Comparison of ENCODE assay signal across 8 cellular contexts in genomic region chr1:89633745-89634625, GRCh38. TPM values are rescaled to one million over a fixed set of nuclear protein-coding genes. Genes with fewer than 3 reads are reported as not detected.
DNase-seq lines count a peak whose midpoint lies in the region; ATAC-seq, FAIRE-seq and TF ChIP-seq lines count a peak whose summit lies in the region.

No MANE protein-coding gene starts in this region.

- 8 to 10% methylated on average over 33 of the region's 33 CpGs for whole genome bisulfite sequencing in heart right ventricle, 2 donors
- WGBS in psoas muscle, 3 donors = 22 to 27% (median 23%) methylated on average over 33 of the region's 33 CpGs

- H3K27me3 ChIP-seq in heart right ventricle (no peaks in the 10 kb centered on the region), psoas muscle (ENCODE audit: insufficient read depth in 3 of 3, low read length in 2 of 3) (peaks cover 0 to 7% (median 0%) of the 10 kb centered on the region in 3 donors)

- H3K4me3 ChIP-seq in heart right ventricle (peak overlapping the region; percentile 57 to 99 (median 96)), psoas muscle (peak overlapping the region; percentile 81)

- intact Hi-C loops in heart right ventricle (cut with DNase I) (loop anchor here (1.0 to 10.0 kb wide), 7 partner anchors 58 to 361 kb away; partner anchors contain the start of gene ZNF326 (in 2 of the 10)), psoas muscle (cut with DNase I) (loop anchor here (1.0 to 2.0 kb wide), 2 partner anchors 128 to 129 kb away; no protein-coding TSS in a partner anchor)

- peaks cover 75% of the 10 kb centered on the region for H3K4me1 Mint-ChIP-seq in activated naive CD4-positive, alpha-beta T cell treated with anti-CD3 and anti-CD28 coated beads, Interleukin-2, amount 10 ng/mL, durations not matched to agents 7 days and 5 days

- no peak for TF ChIP-seq CTCF in 22Rv1 (IDR thresholded peaks at IDR 0.05)
- TF ChIP-seq CTCF in heart right ventricle (IDR thresholded peaks at IDR 0.05) = no peak
- TF ChIP-seq CTCF in psoas muscle (IDR thresholded peaks at IDR 0.05) = no peak

- TF ChIP-seq POLR2A in GM12892 (IDR thresholded peaks at IDR 0.05; ENCODE audit: low read depth, low read length) = no peak

- H3K4me3 Mint-ChIP-seq in activated naive CD4-positive, alpha-beta T cell treated with anti-CD3 and anti-CD28 coated beads, Interleukin-2, amount 10 ng/mL, durations not matched to agents 7 days and 5 days = peak overlapping the region; percentile 91

- FAIRE-seq in GM12892 (lab: Jason Lieb, UNC) = peak; percentile 60

- H3K9me3 Mint-ChIP-seq in activated naive CD4-positive, alpha-beta T cell treated with anti-CD3 and anti-CD28 coated beads, Interleukin-2, amount 10 ng/mL, durations not matched to agents 7 days and 5 days = no peaks in the 10 kb centered on the region

- no peaks in the 10 kb centered on the region for H3K9me3 ChIP-seq in heart right ventricle
- no peaks in the 10 kb centered on the region for H3K9me3 ChIP-seq in psoas muscle

- ATAC-seq in heart right ventricle (peak in 6 of 8 donors; percentile 4 to 23 (median 6)), psoas muscle (no peak), HG02973 (IDR thresholded peaks at IDR 0.05; ENCODE audit: unreplicated experiment) (no peak), HG02763 (IDR thresholded peaks at IDR 0.05; ENCODE audit: unreplicated experiment) (no peak)

- H3K27ac ChIP-seq in 22Rv1 (peak overlapping the region; percentile 40), heart right ventricle (peak overlapping the region; percentile 93 to 99 (median 98)), psoas muscle (peak overlapping the region; percentile 73)

- H3K4me1 ChIP-seq in heart right ventricle (peaks cover 10 to 84% (median 50%) of the 10 kb centered on the region in 9 donors), psoas muscle (no peaks in the 10 kb centered on the region)

- H3K36me3 ChIP-seq in heart right ventricle = no peaks in the 10 kb centered on the region
- H3K36me3 ChIP-seq in psoas muscle (ENCODE audit: insufficient read depth in 1 of 2, low read depth in 1 of 2) = no peaks in the 10 kb centered on the region

- H3K27ac Mint-ChIP-seq in activated naive CD4-positive, alpha-beta T cell treated with anti-CD3 and anti-CD28 coated beads, Interleukin-2, amount 10 ng/mL, durations not matched to agents 7 days and 5 days = peak overlapping the region; percentile 93

- peaks cover 53% of the 10 kb centered on the region for H3K36me3 Mint-ChIP-seq in activated naive CD4-positive, alpha-beta T cell treated with anti-CD3 and anti-CD28 coated beads, Interleukin-2, amount 10 ng/mL, durations not matched to agents 7 days and 5 days

- DNase-seq in GM12892 (ENCODE audit: insufficient read length) = no peak
- peak; percentile 16 for DNase-seq in MV-4-11 (lab: John Stamatoyannopoulos, UW)
- peak; percentile 38 for DNase-seq in activated naive CD4-positive, alpha-beta T cell treated with anti-CD3 and anti-CD28 coated beads, Interleukin-2, amount 10 ng/mL, durations not matched to agents 7 days and 5 days
- DNase-seq in heart right ventricle = peak in 1 of 2 donors; percentile 27
- no peak for DNase-seq in psoas muscle

- CTCF ChIA-PET in activated naive CD4-positive, alpha-beta T cell treated with anti-CD3 and anti-CD28 coated beads, Interleukin-2, amount 10 ng/mL, durations not matched to agents 7 days and 5 days (lab: Charles Lee) = interaction anchor here (0.8 to 13.4 kb wide), 6 partner anchors 22 to 125 kb away, joined by 3 to 203 read pairs (median 6); no protein-coding TSS in a partner anchor

- H3K27me3 Mint-ChIP-seq in activated naive CD4-positive, alpha-beta T cell treated with anti-CD3 and anti-CD28 coated beads, Interleukin-2, amount 10 ng/mL, durations not matched to agents 7 days and 5 days = peaks cover 4% of the 10 kb centered on the region

RNA-seq across cellular contexts. Expression of gene LRRC8C, which starts 1.1 kb away (rescaled TPM):
- polyA plus RNA-seq in GM12892 (2012; ENCODE audit: missing spikeins) = 1.3 TPM
- total RNA-seq in heart right ventricle = 10 to 100 TPM in 2 of 10 donors, 1 to 10 TPM in 8; 5.6 to 12.3 (median 8.3) TPM
- 1 to 10 TPM; 3.7 to 5.9 TPM for polyA plus RNA-seq in heart right ventricle
- total RNA-seq in psoas muscle = 1 to 10 TPM; 2.8 to 4.1 (median 3.2) TPM
- 1 to 10 TPM; 1.4 to 1.8 (median 1.8) TPM for polyA plus RNA-seq in psoas muscle

Comparison
In these comparisons a context has a peak if more than half of its experiments do, and no peak if none do; other contexts are left out.
1. H3K27ac ChIP-seq: peak in every context shown above with its lines; median percentile 98 in heart right ventricle; 73 in psoas muscle; 40 in 22Rv1.
2. DNase-seq: peak in MV-4-11 (single experiment) and activated naive CD4-positive, alpha-beta T cell treated with anti-CD3 and anti-CD28 coated beads, Interleukin-2, amount 10 ng/mL, durations not matched to agents 7 days and 5 days (single experiment); none in GM12892 (single experiment) and psoas muscle (0 of 2).
3. ATAC-seq: peak in heart right ventricle (6 of 8); none in psoas muscle (0 of 4), HG02973 (single experiment) and HG02763 (single experiment).